Comparison of ENCODE assay signal across 8 cellular contexts in genomic region chr1:222711319-222712252, GRCh38. TPM values are rescaled to one million over a fixed set of nuclear protein-coding genes. Genes with fewer than 3 reads are reported as not detected.
DNase-seq lines count a peak whose midpoint lies in the region; ATAC-seq and TF ChIP-seq lines count a peak whose summit lies in the region.

No MANE protein-coding gene starts in this region.

- no peaks in the 10 kb centered on the region for H4K20me1 ChIP-seq in DOHH2 (ENCODE audit: control insufficient read depth, insufficient read depth, low read depth, low read length)

- ATAC-seq in GM21737 (IDR thresholded peaks at IDR 0.05; ENCODE audit: unreplicated experiment), result peak; percentile 33

- peaks cover 11% of the 10 kb centered on the region for H3F3A ChIP-seq in DOHH2 (ENCODE audit: control insufficient read depth, insufficient read depth)

- peak overlapping the region; percentile 78 for H3K4me2 ChIP-seq in DOHH2 (ENCODE audit: low read length)

- peaks cover 36% of the 10 kb centered on the region for H3K36me3 ChIP-seq in DOHH2 (ENCODE audit: control insufficient read depth, low read length)
- H3K36me3 ChIP-seq in SJCRH30, result peaks cover 7% of the 10 kb centered on the region
- H3K36me3 ChIP-seq in neutrophil, result peaks cover 21% of the 10 kb centered on the region
- H3K36me3 ChIP-seq in thymus (ENCODE audit: control insufficient read depth, insufficient read depth), result no peaks in the 10 kb centered on the region

- WGBS in thymus, result under 1% methylated on average over 42 of the region's 42 CpGs

- peak; percentile 77 to 84 for DNase-seq in SJCRH30
- peak; percentile 54 for DNase-seq in activated gamma-delta T cell treated with Interleukin-2 at 50 U/mL for 16 hours
- peak; percentile 63 to 88 for DNase-seq in foreskin fibroblast

- TF ChIP-seq RAD21 in Ishikawa (IDR thresholded peaks at IDR 0.05; ENCODE audit: low read depth), result no peak

- no peaks in the 10 kb centered on the region for H3K27me3 ChIP-seq in DOHH2 (ENCODE audit: control insufficient read depth, low read length)
- H3K27me3 ChIP-seq in SJCRH30, result no peaks in the 10 kb centered on the region
- H3K27me3 ChIP-seq in neutrophil, result no peaks in the 10 kb centered on the region
- no peaks in the 10 kb centered on the region for H3K27me3 ChIP-seq in thymus (ENCODE audit: control insufficient read depth, insufficient read depth)

- H3K4me3 ChIP-seq in DOHH2 (ENCODE audit: low read length) (peak overlapping the region; percentile 82), SJCRH30 (peak overlapping the region; percentile 87), foreskin fibroblast (ENCODE audit: low read depth in 1 of 2, low read length in 2 of 2) (peak overlapping the region; percentile 91 to 100), neutrophil (ENCODE audit: low read depth in 1 of 2, low read length in 1 of 2) (peak overlapping the region; percentile 69 to 97), thymus (ENCODE audit: low read length) (peak overlapping the region; percentile 58)

- peaks cover 75% of the 10 kb centered on the region for H3K79me2 ChIP-seq in DOHH2 (ENCODE audit: control insufficient read depth, low read length)

- H3K9me2 ChIP-seq in DOHH2 (replicated peaks; ENCODE audit: control insufficient read depth, low read length), result no peaks in the 10 kb centered on the region

- TF ChIP-seq CTCF in DOHH2 (IDR thresholded peaks at IDR 0.05; ENCODE audit: low read depth, low read length, poor library complexity, severe bottlenecking) (no peak), foreskin fibroblast (IDR thresholded peaks at IDR 0.05; ENCODE audit: low read depth, low read length) (no peak), neutrophil (IDR thresholded peaks at IDR 0.05) (no peak)

- H3K9me3 ChIP-seq in DOHH2 (ENCODE audit: control insufficient read depth, insufficient read depth, low read length) (no peaks in the 10 kb centered on the region), SJCRH30 (replicated peaks) (no peaks in the 10 kb centered on the region), neutrophil (no peaks in the 10 kb centered on the region), thymus (ENCODE audit: control insufficient read depth) (no peaks in the 10 kb centered on the region)

- H3K4me1 ChIP-seq in DOHH2 (ENCODE audit: control insufficient read depth, low read length) (peaks cover 16% of the 10 kb centered on the region), SJCRH30 (peaks cover 6% of the 10 kb centered on the region), neutrophil (ENCODE audit: control insufficient read depth in 1 of 2, insufficient read depth in 1 of 2, low read depth in 1 of 2, low read length in 1 of 2) (peaks cover 31 to 37% of the 10 kb centered on the region in 2 experiments), thymus (ENCODE audit: control insufficient read depth, insufficient read depth, low read length) (peaks cover 5% of the 10 kb centered on the region)

- TF ChIP-seq EP300 in Ishikawa (IDR thresholded peaks at IDR 0.05; ENCODE audit: borderline replicate concordance), result no peak

- peak overlapping the region; percentile 66 for H3K27ac ChIP-seq in DOHH2 (ENCODE audit: low read depth, low read length)
- peak overlapping the region; percentile 95 for H3K27ac ChIP-seq in SJCRH30
- H3K27ac ChIP-seq in neutrophil, result peak overlapping the region; percentile 98
- peak overlapping the region; percentile 88 for H3K27ac ChIP-seq in thymus (ENCODE audit: low read depth)

TF ChIP-seq in Ishikawa, 13 proteins besides CTCF, POLR2A, EP300 and RAD21:
- TF ChIP-seq MAX (IDR thresholded peaks at IDR 0.05) (peak; percentile 38), TAF1 (IDR thresholded peaks at IDR 0.05; ENCODE audit: low read depth) (0 out of 2 replicates have a peak, but pooled peaks have one; percentile 15), REST (IDR thresholded peaks at IDR 0.05; ENCODE audit: low read depth) (no peak), CEBPB (IDR thresholded peaks at IDR 0.05) (no peak), CREB1 (IDR thresholded peaks at IDR 0.05; ENCODE audit: low read depth) (no peak), USF1 (IDR thresholded peaks at IDR 0.05) (no peak), EGR1 (IDR thresholded peaks at IDR 0.05) (no peak; the same call in 1 of the 2 replicates)

RNA-seq across cellular contexts. Expression of gene AIDA, which starts 0.7 kb away (rescaled TPM):
- total RNA-seq in SJCRH30 (2014; rRNA removed; shearing (Covaris generic)), result 88.8 and 93.7 TPM in 2 replicates
- 54.0 TPM for polyA plus RNA-seq in thymus

RNA-seq across cellular contexts. Expression of gene BROX, which starts 0.8 kb away (rescaled TPM):
- total RNA-seq in SJCRH30 (2014; rRNA removed; shearing (Covaris generic)), result 57.2 and 68.2 TPM in 2 replicates
- 35.8 TPM for polyA plus RNA-seq in thymus

RNA-seq across cellular contexts. Expression of gene FAM177B, which starts 25.4 kb away (rescaled TPM):
- not detected in 2 replicates for total RNA-seq in SJCRH30 (2014; rRNA removed; shearing (Covaris generic))
- 1.8 TPM for polyA plus RNA-seq in thymus

Comparison
In these comparisons a context has a peak if more than half of its experiments do, and no peak if none do; other contexts are left out.
1. Peak in every context shown above with its lines: DNase-seq, ATAC-seq, H3K4me3 ChIP-seq and H3K27ac ChIP-seq.